Comparison of ENCODE assay signal across 16 cellular contexts in the genomic region with DNA sequence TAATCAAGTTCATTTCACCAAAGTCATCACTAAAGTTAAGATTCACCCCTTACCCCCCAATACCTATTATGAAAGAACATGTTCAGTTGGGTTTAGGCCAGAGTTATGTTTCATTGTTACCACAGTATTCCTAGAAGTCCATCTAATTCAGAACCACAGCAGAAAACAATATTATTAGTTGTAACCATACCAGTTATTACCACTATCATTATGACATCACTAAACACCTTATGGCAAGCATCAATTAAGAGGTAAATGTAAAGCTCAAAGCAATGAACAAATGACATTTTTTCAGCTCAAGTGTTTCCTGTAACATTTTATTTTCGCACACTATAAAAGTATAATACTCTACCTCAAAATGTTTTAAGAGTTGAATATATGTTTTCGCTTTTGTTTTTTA. TPM values are rescaled to one million over a fixed set of nuclear protein-coding genes. Genes with fewer than 3 reads are reported as not detected.
DNase-seq lines count a peak whose midpoint lies in the region; ATAC-seq, FAIRE-seq and TF ChIP-seq lines count a peak whose summit lies in the region.
"Had no signal": no experiment of that assay in that cellular context is flagged by ENCODE, and none has a peak within 500 bp of the region (broad histone marks: within the 10 kb centered on the region; RNA-seq: fewer than 3 reads in every experiment).

No MANE protein-coding gene starts in this region.

- peaks cover 92% of the 10 kb centered on the region for H3K79me2 ChIP-seq in astrocyte (ENCODE audit: insufficient read depth, low read length)

- no peak for ATAC-seq in left ventricle myocardium superior
- no peak for ATAC-seq in WTC11
- no peak for ATAC-seq in HG03095 (IDR thresholded peaks at IDR 0.05; ENCODE audit: unreplicated experiment)
- ATAC-seq: CD8-positive, alpha-beta T cell; HCT116 had no signal

- H3K27me3 ChIP-seq in astrocyte (ENCODE audit: insufficient read depth, low read length), result no peaks in the 10 kb centered on the region

- H3K9me3 Mint-ChIP-seq in astrocyte (ENCODE audit: unreplicated experiment), result no peaks in the 10 kb centered on the region
- no peaks in the 10 kb centered on the region for H3K9me3 Mint-ChIP-seq in neural crest cell
- H3K9me3 Mint-ChIP-seq in WTC11, result no peaks in the 10 kb centered on the region
- H3K9me3 Mint-ChIP-seq: CD8-positive, alpha-beta T cell; H9; HFFc6 had no signal

- no peak overlapping the region for H2AFZ ChIP-seq in astrocyte (ENCODE audit: low read depth, low read length)
- H2AFZ ChIP-seq: GM23248 had no signal

- H3K9me3 ChIP-seq in HEK293 (ENCODE audit: control insufficient read depth, insufficient read depth, low read depth, low read length), result no peaks in the 10 kb centered on the region
- H3K9me3 ChIP-seq in astrocyte (ENCODE audit: insufficient read depth, low read depth, low read length), result no peaks in the 10 kb centered on the region
- H3K9me3 ChIP-seq: Caco-2 had no signal

- CTCF ChIA-PET in HEK293 (lab: Yijun Ruan, JAX), result interaction anchor here (0.6 kb wide), 1 partner anchor 538 kb away, joined by 3 read pairs; no protein-coding TSS in a partner anchor
- CTCF ChIA-PET in WTC11 (lab: Charles Lee), result no interaction called here

- H3K27ac Mint-ChIP-seq in astrocyte (ENCODE audit: unreplicated experiment) (no peak overlapping the region), neural crest cell (ENCODE audit: unreplicated experiment) (no peak overlapping the region), WTC11 (no peak overlapping the region)
- H3K27ac Mint-ChIP-seq: CD8-positive, alpha-beta T cell; H9; HFFc6 had no signal

- H3K36me3 ChIP-seq in HEK293 (ENCODE audit: control insufficient read depth in 2 of 2, insufficient read depth in 1 of 2, low read length in 2 of 2) (no peaks in the 10 kb centered on the region), astrocyte (ENCODE audit: insufficient read depth, low read length) (no peaks in the 10 kb centered on the region)

- peaks cover 46% of the 10 kb centered on the region for H4K20me1 ChIP-seq in astrocyte (ENCODE audit: insufficient read depth, low read length)

- no peak overlapping the region for H3K4me2 ChIP-seq in astrocyte (ENCODE audit: low read length)

- intact Hi-C loops in left ventricle myocardium superior (cut with micrococcal nuclease), result no loop called here

- H3K27ac ChIP-seq in HEK293 (ENCODE audit: extremely low read depth, low read depth, low read length) (no peak overlapping the region), astrocyte (ENCODE audit: low read depth, low read length) (no peak overlapping the region)
- H3K27ac ChIP-seq: GM23248 had no signal

- H3K4me1 Mint-ChIP-seq in astrocyte (ENCODE audit: low read depth, unreplicated experiment) (peaks cover 13% of the 10 kb centered on the region), neural crest cell (peaks cover 26% of the 10 kb centered on the region), WTC11 (peaks cover 28% of the 10 kb centered on the region)

- TF ChIP-seq CTCF in HEK293 (tag by site-specific recombination; IDR thresholded peaks at IDR 0.05), result no peak
- TF ChIP-seq CTCF in astrocyte (IDR thresholded peaks at IDR 0.05; ENCODE audit: insufficient read depth, low read depth, low read length), result no peak
- TF ChIP-seq CTCF in neural crest cell (conservative IDR thresholded peaks at IDR 0.05), result no peak
- TF ChIP-seq CTCF in WTC11 (IDR thresholded peaks at IDR 0.05), result no peak

- H3K4me3 ChIP-seq in HEK293 (ENCODE audit: low read depth, low read length) (no peak overlapping the region), astrocyte (ENCODE audit: insufficient read depth, low read depth, low read length) (no peak overlapping the region)
- H3K4me3 ChIP-seq: GM23248 had no signal

- POLR2A ChIA-PET in HEK293 (lab: Yijun Ruan, JAX), result no interaction called here
- POLR2A ChIA-PET in WTC11 (lab: Charles Lee), result no interaction called here

- no peak for DNase-seq in astrocyte (ENCODE audit: low read depth)
- DNase-seq in neural crest cell (ENCODE audit: low read depth, low spot score), result no peak
- DNase-seq in left ventricle myocardium superior, result no peak
- no peak for DNase-seq in WTC11 (ENCODE audit: low spot score)
- DNase-seq: C1 segment of cervical spinal cord; Caco-2; CD8-positive, alpha-beta T cell; DMS153; DND-41; GM23248; H9; HFFc6 had no signal

- no peak overlapping the region for H3K9ac ChIP-seq in astrocyte (ENCODE audit: low read length)
- H3K9ac ChIP-seq: GM23248 had no signal

- H3K4me3 Mint-ChIP-seq in astrocyte (ENCODE audit: unreplicated experiment), result peak overlapping the region; percentile 3
- H3K4me3 Mint-ChIP-seq in neural crest cell, result peak overlapping the region; percentile 7
- H3K4me3 Mint-ChIP-seq in WTC11, result no peak overlapping the region
- H3K4me3 Mint-ChIP-seq: CD8-positive, alpha-beta T cell; H9; HFFc6 had no signal

- H3K27me3 Mint-ChIP-seq in astrocyte (ENCODE audit: low read depth, unreplicated experiment), result no peaks in the 10 kb centered on the region
- H3K27me3 Mint-ChIP-seq in neural crest cell (ENCODE audit: low read depth), result no peaks in the 10 kb centered on the region
- no peaks in the 10 kb centered on the region for H3K27me3 Mint-ChIP-seq in WTC11 (ENCODE audit: low read depth)

- FAIRE-seq in astrocyte (lab: Jason Lieb, UNC), result no peak
- FAIRE-seq: G401.6 had no signal

- H3K36me3 Mint-ChIP-seq in astrocyte (ENCODE audit: low read depth, unreplicated experiment), result no peaks in the 10 kb centered on the region
- no peaks in the 10 kb centered on the region for H3K36me3 Mint-ChIP-seq in neural crest cell (ENCODE audit: low read depth)
- no peaks in the 10 kb centered on the region for H3K36me3 Mint-ChIP-seq in WTC11

- H3K4me1 ChIP-seq in HEK293 (ENCODE audit: control insufficient read depth, insufficient read depth, low read length), result peaks cover 12% of the 10 kb centered on the region; the same call in 1 of the 2 replicates
- H3K4me1 ChIP-seq in astrocyte (ENCODE audit: insufficient read depth, low read length), result peaks cover 6% of the 10 kb centered on the region

TF ChIP-seq in HEK293, 187 proteins besides CTCF, POLR2A, EP300 and RAD21 (continues in another document):
- no peak for TF ChIP-seq HOXC10 (CRISPR knock-in tag; IDR thresholded peaks at IDR 0.05)
- TF ChIP-seq, protein P1, sequence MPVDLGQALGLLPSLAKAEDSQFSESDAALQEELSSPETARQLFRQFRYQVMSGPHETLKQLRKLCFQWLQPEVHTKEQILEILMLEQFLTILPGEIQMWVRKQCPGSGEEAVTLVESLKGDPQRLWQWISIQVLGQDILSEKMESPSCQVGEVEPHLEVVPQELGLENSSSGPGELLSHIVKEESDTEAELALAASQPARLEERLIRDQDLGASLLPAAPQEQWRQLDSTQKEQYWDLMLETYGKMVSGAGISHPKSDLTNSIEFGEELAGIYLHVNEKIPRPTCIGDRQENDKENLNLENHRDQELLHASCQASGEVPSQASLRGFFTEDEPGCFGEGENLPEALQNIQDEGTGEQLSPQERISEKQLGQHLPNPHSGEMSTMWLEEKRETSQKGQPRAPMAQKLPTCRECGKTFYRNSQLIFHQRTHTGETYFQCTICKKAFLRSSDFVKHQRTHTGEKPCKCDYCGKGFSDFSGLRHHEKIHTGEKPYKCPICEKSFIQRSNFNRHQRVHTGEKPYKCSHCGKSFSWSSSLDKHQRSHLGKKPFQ (tag by site-specific recombination; IDR thresholded peaks at IDR 0.05), result no peak
- TF ChIP-seq ZNF837 (tag by site-specific recombination; IDR thresholded peaks at IDR 0.05), result no peak
- TF ChIP-seq SP3 (tag by site-specific recombination; IDR thresholded peaks at IDR 0.05), result no peak
- no peak for TF ChIP-seq ZBTB1 (tag by site-specific recombination; IDR thresholded peaks at IDR 0.05)
- TF ChIP-seq ZNF548 (tag by site-specific recombination; IDR thresholded peaks at IDR 0.05), result no peak
- TF ChIP-seq ZNF423 (tag by site-specific recombination; IDR thresholded peaks at IDR 0.05), result no peak
- TF ChIP-seq ZNF366 (tag by site-specific recombination; conservative IDR thresholded peaks at IDR 0.05), result no peak
- TF ChIP-seq ZNF670 (tag by site-specific recombination; IDR thresholded peaks at IDR 0.05; ENCODE audit: low read depth), result no peak
- TF ChIP-seq SP7 (tag by site-specific recombination; IDR thresholded peaks at IDR 0.05), result peak; percentile 52; the same call in 1 of the 2 replicates

TF ChIP-seq in WTC11, 78 proteins besides CTCF, POLR2A, EP300 and RAD21 (continues in another document):
- TF ChIP-seq, protein P2, sequence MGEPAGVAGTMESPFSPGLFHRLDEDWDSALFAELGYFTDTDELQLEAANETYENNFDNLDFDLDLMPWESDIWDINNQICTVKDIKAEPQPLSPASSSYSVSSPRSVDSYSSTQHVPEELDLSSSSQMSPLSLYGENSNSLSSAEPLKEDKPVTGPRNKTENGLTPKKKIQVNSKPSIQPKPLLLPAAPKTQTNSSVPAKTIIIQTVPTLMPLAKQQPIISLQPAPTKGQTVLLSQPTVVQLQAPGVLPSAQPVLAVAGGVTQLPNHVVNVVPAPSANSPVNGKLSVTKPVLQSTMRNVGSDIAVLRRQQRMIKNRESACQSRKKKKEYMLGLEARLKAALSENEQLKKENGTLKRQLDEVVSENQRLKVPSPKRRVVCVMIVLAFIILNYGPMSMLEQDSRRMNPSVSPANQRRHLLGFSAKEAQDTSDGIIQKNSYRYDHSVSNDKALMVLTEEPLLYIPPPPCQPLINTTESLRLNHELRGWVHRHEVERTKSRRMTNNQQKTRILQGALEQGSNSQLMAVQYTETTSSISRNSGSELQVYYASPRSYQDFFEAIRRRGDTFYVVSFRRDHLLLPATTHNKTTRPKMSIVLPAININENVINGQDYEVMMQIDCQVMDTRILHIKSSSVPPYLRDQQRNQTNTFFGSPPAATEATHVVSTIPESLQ (CRISPR knock-in tag; IDR thresholded peaks at IDR 0.05), result no peak
- TF ChIP-seq, protein P3, sequence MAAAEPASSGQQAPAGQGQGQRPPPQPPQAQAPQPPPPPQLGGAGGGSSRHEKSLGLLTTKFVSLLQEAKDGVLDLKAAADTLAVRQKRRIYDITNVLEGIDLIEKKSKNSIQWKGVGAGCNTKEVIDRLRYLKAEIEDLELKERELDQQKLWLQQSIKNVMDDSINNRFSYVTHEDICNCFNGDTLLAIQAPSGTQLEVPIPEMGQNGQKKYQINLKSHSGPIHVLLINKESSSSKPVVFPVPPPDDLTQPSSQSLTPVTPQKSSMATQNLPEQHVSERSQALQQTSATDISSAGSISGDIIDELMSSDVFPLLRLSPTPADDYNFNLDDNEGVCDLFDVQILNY (CRISPR knock-in tag; IDR thresholded peaks at IDR 0.05), result no peak
- TF ChIP-seq, protein P4, sequence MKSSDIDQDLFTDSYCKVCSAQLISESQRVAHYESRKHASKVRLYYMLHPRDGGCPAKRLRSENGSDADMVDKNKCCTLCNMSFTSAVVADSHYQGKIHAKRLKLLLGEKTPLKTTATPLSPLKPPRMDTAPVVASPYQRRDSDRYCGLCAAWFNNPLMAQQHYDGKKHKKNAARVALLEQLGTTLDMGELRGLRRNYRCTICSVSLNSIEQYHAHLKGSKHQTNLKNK (CRISPR knock-in tag; IDR thresholded peaks at IDR 0.05), result no peak
- TF ChIP-seq FOXK1 (CRISPR knock-in tag; IDR thresholded peaks at IDR 0.05) (no peak), CREM (CRISPR knock-in tag; IDR thresholded peaks at IDR 0.05) (no peak), ETV6 (CRISPR knock-in tag; IDR thresholded peaks at IDR 0.05) (no peak), ZNF396 (CRISPR knock-in tag; IDR thresholded peaks at IDR 0.05; ENCODE audit: borderline replicate concordance) (no peak)

RNA-seq across cellular contexts. Expression of a gene that starts 4.4 kb away (rescaled TPM):
- total RNA-seq in astrocyte, result 16.3 and 19.3 TPM in 2 replicates
- 16.8 and 18.1 TPM in 2 replicates for total RNA-seq in neural crest cell
- total RNA-seq in left ventricle myocardium superior, result 14.5 TPM
- 19.6 to 32.5 TPM (median 21.8 TPM) in 3 replicates for total RNA-seq in WTC11 (2021)
